ENCODE assay signal across 7 cellular contexts in genomic region chr10:95183132-95183450, GRCh38. TPM values are rescaled to one million over a fixed set of nuclear protein-coding genes. Genes with fewer than 3 reads are reported as not detected.
A peak's percentile ranks its signal among the peaks of the same experiment; 100 is the strongest.
DNase-seq lines count a peak whose midpoint lies in the region; ATAC-seq and TF ChIP-seq lines count a peak whose summit lies in the region.

No MANE protein-coding gene starts in this region.

- DNase-seq in MG63 (no peak), osteoblast (ENCODE audit: insufficient read length, low spot score, missing footprints) (no peak)
- no peak for DNase-seq in effector memory CD4-positive, alpha-beta T cell
- DNase-seq in activated CD8-positive, alpha-beta memory T cell treated with anti-CD3 and anti-CD28 coated beads, Interleukin-2, amount 50 U/mL, for 48 hours: no peak

- ATAC-seq in GM19351 (IDR thresholded peaks at IDR 0.05; ENCODE audit: unreplicated experiment) (peak; percentile 24), HG03025 (IDR thresholded peaks at IDR 0.05; ENCODE audit: low FRiP score, unreplicated experiment) (no peak), HG02571 (IDR thresholded peaks at IDR 0.05; ENCODE audit: unreplicated experiment) (no peak)

- TF ChIP-seq CTCF in osteoblast (IDR thresholded peaks at IDR 0.05; ENCODE audit: extremely low read depth, low read depth, low read length): no peak

- H3K9me3 ChIP-seq in MG63: no peaks in the 10 kb centered on the region
- no peaks in the 10 kb centered on the region for H3K9me3 ChIP-seq in effector memory CD4-positive, alpha-beta T cell (ENCODE audit: control insufficient read depth, low read length)
- H3K9me3 ChIP-seq in osteoblast (ENCODE audit: low read depth, low read length): no peaks in the 10 kb centered on the region

- peak overlapping the region; percentile 54 for H3K4me3 ChIP-seq in MG63
- peak overlapping the region; percentile 45 for H3K4me3 ChIP-seq in effector memory CD4-positive, alpha-beta T cell (ENCODE audit: insufficient read depth, low read depth, low read length, poor library complexity, severe bottlenecking)
- H3K4me3 ChIP-seq in osteoblast (ENCODE audit: insufficient read depth, low read length): peak overlapping the region; percentile 78

- H3K36me3 ChIP-seq in MG63 (no peaks in the 10 kb centered on the region), osteoblast (ENCODE audit: insufficient read depth, low read length) (no peaks in the 10 kb centered on the region)
- no peaks in the 10 kb centered on the region for H3K36me3 ChIP-seq in effector memory CD4-positive, alpha-beta T cell (ENCODE audit: control insufficient read depth, insufficient read depth, low read length)

- H3K27ac ChIP-seq in effector memory CD4-positive, alpha-beta T cell (ENCODE audit: insufficient read depth, low read length, poor library complexity, severe bottlenecking): no peak overlapping the region
- H3K27ac ChIP-seq in osteoblast (ENCODE audit: low read depth, low read length): no peak overlapping the region

- H2AFZ ChIP-seq in osteoblast (ENCODE audit: low read length): peak overlapping the region; percentile 95

- H3K4me2 ChIP-seq in osteoblast (ENCODE audit: insufficient read depth, low read length): peak overlapping the region; percentile 92

- no peaks in the 10 kb centered on the region for H4K20me1 ChIP-seq in osteoblast (ENCODE audit: insufficient read depth, low read length)

- H3K79me2 ChIP-seq in osteoblast (ENCODE audit: insufficient read depth, low read length): no peaks in the 10 kb centered on the region

- H3K27me3 ChIP-seq in MG63: peaks cover 16% of the 10 kb centered on the region
- peaks cover 4% of the 10 kb centered on the region for H3K27me3 ChIP-seq in effector memory CD4-positive, alpha-beta T cell (replicated peaks; ENCODE audit: control insufficient read depth, insufficient read depth, low read length, poor library complexity, severe bottlenecking)
- H3K27me3 ChIP-seq in osteoblast (ENCODE audit: insufficient read depth, low read length): peaks cover 5% of the 10 kb centered on the region

- no peaks in the 10 kb centered on the region for H3K4me1 ChIP-seq in effector memory CD4-positive, alpha-beta T cell (ENCODE audit: control insufficient read depth, insufficient read depth, low read length, poor library complexity, severe bottlenecking)
- H3K4me1 ChIP-seq in osteoblast (ENCODE audit: insufficient read depth, low read length): peaks cover 4% of the 10 kb centered on the region

RNA-seq across cellular contexts. Expression of gene ACSM6, which starts 10.9 kb away (rescaled TPM):
- total RNA-seq in MG63 (2014; rRNA removed; shearing (Covaris generic); ENCODE audit: low replicate concordance): not detected in 2 replicates
- total RNA-seq in osteoblast: not detected in 2 replicates
